Comparison of ENCODE assay signal across 1 cellular context in genomic region chr11:2206291-2206690, GRCh38.
TF ChIP-seq lines count a peak whose summit lies in the region.

No MANE protein-coding gene starts in this region.

TF ChIP-seq in H1, 55 proteins besides CTCF, POLR2A, EP300 and RAD21:
- TF ChIP-seq KDM5A (IDR thresholded peaks at IDR 0.05; ENCODE audit: low read length) (no peak), TAF7 (optimal IDR thresholded peaks at IDR 0.05; ENCODE audit: borderline replicate concordance, low read depth, low read length) (no peak), SIX5 (IDR thresholded peaks at IDR 0.05; ENCODE audit: low read depth, low read length) (no peak), POU5F1 (IDR thresholded peaks at IDR 0.05; ENCODE audit: low read depth, low read length) (no peak), KDM4A (IDR thresholded peaks at IDR 0.05; ENCODE audit: low read depth, low read length, severe bottlenecking) (no peak), BACH1 (IDR thresholded peaks at IDR 0.05; ENCODE audit: low read length) (no peak), MAFK (IDR thresholded peaks at IDR 0.05; ENCODE audit: low read depth, low read length) (no peak), JUN (IDR thresholded peaks at IDR 0.05; ENCODE audit: low read depth, low read length) (no peak), EGR1 (IDR thresholded peaks at IDR 0.05; ENCODE audit: borderline replicate concordance, low read depth, low read length) (no peak), SRF (IDR thresholded peaks at IDR 0.05; ENCODE audit: low read depth, low read length) (no peak), SP2 (IDR thresholded peaks at IDR 0.05; ENCODE audit: low read length) (no peak), BCL11A (IDR thresholded peaks at IDR 0.05; ENCODE audit: low read depth in 2 of 2, low read length in 2 of 2) (no peak), GABPA (IDR thresholded peaks at IDR 0.05; ENCODE audit: borderline replicate concordance, insufficient read depth, low read length) (no peak), FOSL1 (IDR thresholded peaks at IDR 0.05; ENCODE audit: insufficient read depth, low read depth, low read length) (no peak), SP1 (IDR thresholded peaks at IDR 0.05; ENCODE audit: low read depth, low read length) (no peak), POLR2AphosphoS5 (IDR thresholded peaks at IDR 0.05; ENCODE audit: low read depth, low read length) (no peak), EZH2 (IDR thresholded peaks at IDR 0.05; ENCODE audit: low read depth, low read length, severe bottlenecking) (no peak), CHD1 (IDR thresholded peaks at IDR 0.05; ENCODE audit: low read depth, low read length) (no peak), TAF1 (IDR thresholded peaks at IDR 0.05; ENCODE audit: low read depth, low read length) (no peak)
TF ChIP-seq in H1: peak in this region for 0.
